ENCODE assay signal across 8 cellular contexts in the genomic region with DNA sequence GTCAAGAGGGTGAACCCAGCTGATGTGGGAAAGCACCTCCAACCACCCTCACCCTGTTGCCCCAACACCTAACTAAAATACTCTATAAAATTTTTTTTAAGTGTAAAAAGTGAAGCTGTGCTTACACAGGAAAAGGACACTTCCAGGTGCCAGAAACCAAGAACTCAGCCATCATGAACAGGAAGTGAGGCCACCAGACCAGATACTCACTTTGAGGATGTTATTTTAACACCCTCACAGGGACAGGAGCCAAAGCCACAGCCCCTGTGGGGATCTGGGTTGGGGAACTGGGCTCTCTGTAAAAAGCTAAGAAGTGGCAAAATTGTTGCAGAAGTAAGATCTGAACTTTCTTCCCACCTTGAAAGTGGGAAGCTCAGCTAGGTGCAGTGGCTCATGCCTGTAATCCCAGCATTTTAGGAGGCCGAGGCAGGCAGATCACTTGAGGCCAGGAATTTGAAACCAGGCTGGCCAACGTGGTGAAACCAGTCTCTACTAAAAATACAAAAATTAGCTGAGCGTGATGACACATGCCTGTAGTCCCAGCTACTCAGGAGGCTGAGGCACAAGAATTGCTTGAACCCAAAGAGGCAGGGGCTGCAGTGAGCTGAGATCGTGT. TPM values are rescaled to one million over a fixed set of nuclear protein-coding genes. Genes with fewer than 3 reads are reported as not detected.
A peak's percentile ranks its signal among the peaks of the same experiment; 100 is the strongest.
DNase-seq lines count a peak whose midpoint lies in the region; ATAC-seq and TF ChIP-seq lines count a peak whose summit lies in the region.

No MANE protein-coding gene starts in this region.

- CTCF ChIA-PET in T-cell (lab: Charles Lee): interaction anchor here in 1 of 2 donors (0.5 to 1.7 kb wide), 9 partner anchors 9 to 417 kb away, joined by 3 to 5 read pairs (median 3); no protein-coding TSS in a partner anchor

- H3K9ac ChIP-seq in DND-41 (ENCODE audit: low read depth, low read length): peak overlapping the region; percentile 41

- H3K36me3 ChIP-seq in DND-41 (ENCODE audit: insufficient read depth, low read length) (no peaks in the 10 kb centered on the region), gastroesophageal sphincter (no peaks in the 10 kb centered on the region)

- ATAC-seq in DND-41 (ENCODE audit: insufficient read depth, low read depth) (peak; percentile 77), GM21447 (IDR thresholded peaks at IDR 0.05; ENCODE audit: unreplicated experiment) (peak; percentile 40), T-cell (replicated peaks in 1 of 4) (peak; percentile 35 to 52 (median 44)), left ventricle myocardium superior (no peak), gastroesophageal sphincter (no peak)

- H3K36me3 Mint-ChIP-seq in T-cell: no peaks in the 10 kb centered on the region

- H3K4me2 ChIP-seq in DND-41 (ENCODE audit: insufficient read depth, low read length): peak overlapping the region; percentile 52

- DNase-seq in DND-41 (peak; percentile 81), T-cell (peak in 33 of 34 experiments; percentile 14 to 75 (median 55)), epithelial cell of prostate (ENCODE audit: low read depth, low spot score) (no peak), NCI-H1417 (lab: John Stamatoyannopoulos, UW) (no peak), left ventricle myocardium superior (no peak), T1000 (lab: John Stamatoyannopoulos, UW) (no peak)

- H3K9me3 ChIP-seq in DND-41 (ENCODE audit: insufficient read depth, low read length, severe bottlenecking) (no peaks in the 10 kb centered on the region), gastroesophageal sphincter (no peaks in the 10 kb centered on the region)

- TF ChIP-seq EP300 in gastroesophageal sphincter (IDR thresholded peaks at IDR 0.05): no peak

- H3K4me3 ChIP-seq in DND-41 (ENCODE audit: low read depth in 1 of 2, low read length in 2 of 2) (0 out of 4 replicates have a peak overlapping the region, but pooled peaks of 1 of the 2 experiments have one; percentile 25), gastroesophageal sphincter (no peak overlapping the region)

- H4K20me1 ChIP-seq in DND-41 (ENCODE audit: insufficient read depth, low read length): no peaks in the 10 kb centered on the region

- TF ChIP-seq POLR2A in gastroesophageal sphincter (IDR thresholded peaks at IDR 0.05): no peak

- H3K4me1 Mint-ChIP-seq in T-cell: peaks cover 37 to 66% (median 52%) of the 10 kb centered on the region in 3 donors

- POLR2A ChIA-PET in T-cell (lab: Charles Lee): interaction anchor here (0.6 to 1.1 kb wide), 3 partner anchors 9 to 18 kb away, joined by 5 to 8 read pairs (median 7); no protein-coding TSS in a partner anchor

- 63 to 70% methylated on average over 4 of the region's 4 CpGs for WGBS in gastroesophageal sphincter (ENCODE audit: low coverage in 1 of 2), 2 donors

- no peak overlapping the region for H2AFZ ChIP-seq in DND-41 (ENCODE audit: low read depth, low read length)

- H3K9me3 Mint-ChIP-seq in T-cell: no peaks in the 10 kb centered on the region

- H3K4me1 ChIP-seq in DND-41 (ENCODE audit: insufficient read depth, low read length): peaks cover 61% of the 10 kb centered on the region
- peaks cover 0 to 17% (median 8%) of the 10 kb centered on the region in 3 donors for H3K4me1 ChIP-seq in gastroesophageal sphincter

- H3K27ac ChIP-seq in DND-41 (ENCODE audit: low read length) (peak overlapping the region; percentile 92), epithelial cell of prostate (peak overlapping the region; percentile 36), gastroesophageal sphincter (no peak overlapping the region)

- no peaks in the 10 kb centered on the region for H3K79me2 ChIP-seq in DND-41 (ENCODE audit: insufficient read depth, low read length)

- H3K27ac Mint-ChIP-seq in T-cell: peak overlapping the region; percentile 96 to 98

- intact Hi-C loops in left ventricle myocardium superior (cut with micrococcal nuclease): no loop called here

- no peaks in the 10 kb centered on the region for H3K27me3 Mint-ChIP-seq in T-cell

- TF ChIP-seq CTCF in DND-41 (IDR thresholded peaks at IDR 0.05; ENCODE audit: borderline replicate concordance, extremely low read depth, low read length, poor library complexity, severe bottlenecking) (no peak), gastroesophageal sphincter (IDR thresholded peaks at IDR 0.05) (no peak)

- peak overlapping the region; percentile 53 to 74 (median 58) for H3K4me3 Mint-ChIP-seq in T-cell

- H3K27me3 ChIP-seq in DND-41 (ENCODE audit: insufficient read depth, low read length, poor library complexity) (no peaks in the 10 kb centered on the region), gastroesophageal sphincter (no peaks in the 10 kb centered on the region)

RNA-seq across cellular contexts. Expression of gene RSPH14, which starts 3.8 kb away (rescaled TPM):
- total RNA-seq in T-cell: under 1 TPM in 1 of 5 donors, not detected in 4; 0.83 TPM
- total RNA-seq in left ventricle myocardium superior: not detected
- 1 to 10 TPM in 1 of 4 donors, not detected in 3; 2.7 TPM for total RNA-seq in gastroesophageal sphincter

RNA-seq across cellular contexts. Expression of gene RAB36, which starts 7.3 kb away (rescaled TPM):
- total RNA-seq in T-cell: 1 to 10 TPM in 1 of 5 donors, under 1 TPM in 4; 0.18 to 1.8 (median 0.47) TPM
- 0.74 TPM for total RNA-seq in left ventricle myocardium superior
- total RNA-seq in gastroesophageal sphincter: 10 to 100 TPM in 1 of 4 donors, 1 to 10 TPM in 3; 3.9 to 12.2 (median 6.7) TPM

RNA-seq across cellular contexts. Expression of gene BCR, which starts 42.3 kb away (rescaled TPM):
- 100 to 1,000 TPM in 1 of 5 donors, 10 to 100 TPM in 4; 74.6 to 103 (median 85.5) TPM for total RNA-seq in T-cell
- 25.0 TPM for total RNA-seq in left ventricle myocardium superior
- total RNA-seq in gastroesophageal sphincter: 10 to 100 TPM; 39.2 to 81.1 (median 46.2) TPM

Comparison
In these comparisons a context has a peak if more than half of its experiments do, and no peak if none do; other contexts are left out.
1. ATAC-seq: peak in DND-41 (single experiment), GM21447 (single experiment) and T-cell (4 of 4); none in left ventricle myocardium superior (single experiment) and gastroesophageal sphincter (single experiment).
2. DNase-seq: peak in DND-41 (single experiment) and T-cell (33 of 34); none in epithelial cell of prostate (single experiment), NCI-H1417 (0 of 3), left ventricle myocardium superior (single experiment) and T1000 (single experiment).
3. H3K27ac ChIP-seq: peak in DND-41 (single experiment) and epithelial cell of prostate (single experiment); none in gastroesophageal sphincter (0 of 4).